ENCODE assay signal across 25 cellular contexts in genomic region chr10:130454543-130455000, GRCh38.
"Had no signal": no experiment of that assay in that cellular context is flagged by ENCODE, and none has a peak within 500 bp of the region (broad histone marks: within the 10 kb centered on the region; RNA-seq: fewer than 3 reads in every experiment).

No MANE protein-coding gene starts in this region.

- H3K36me3 Mint-ChIP-seq: mesothelial cell of epicardium; naive B cell; natural killer cell; neural progenitor cell; stimulated activated naive B cell treated with anti-CD40 and anti-IgM and Interleukin-4, amounts not matched to agents 10 μg/mL and 1 μg/mL and 100 μg/mL, for 72 hours had no signal

- H3K4me3 Mint-ChIP-seq: mesothelial cell of epicardium; natural killer cell; nephron progenitor cell; neural progenitor cell; stimulated activated naive B cell treated with anti-CD40 and anti-IgM and Interleukin-4, amounts not matched to agents 10 μg/mL and 1 μg/mL and 100 μg/mL, for 72 hours had no signal

- H3K27ac ChIP-seq: lower lobe of right lung, neural progenitor cell, neutrophil, parathyroid adenoma, psoas muscle, right lobe of liver, stomach, thoracic aorta, tibial artery, uterus had no signal

- H3K4me3 ChIP-seq: lower lobe of right lung, neural progenitor cell, psoas muscle, right lobe of liver, smooth muscle cell, stomach, thoracic aorta, tibial artery, uterus had no signal

- H3K4me1 Mint-ChIP-seq: mesothelial cell of epicardium; naive B cell; natural killer cell; neural progenitor cell; stimulated activated naive B cell treated with anti-CD40 and anti-IgM and Interleukin-4, amounts not matched to agents 10 μg/mL and 1 μg/mL and 100 μg/mL, for 72 hours had no signal

- DNase-seq: head of caudate nucleus; islet precursor cell; lower lobe of right lung; mammary epithelial cell; mesenchymal stem cell; naive B cell; natural killer cell; nephron progenitor cell; occipital lobe; psoas muscle; stimulated activated CD4-positive, alpha-beta T cell treated with anti-CD3 and anti-CD28 coated beads, Interleukin-2, amount 100 ng/mL, for 24 hours; stimulated activated CD4-positive, alpha-beta T cell treated with anti-CD3 and anti-CD28 coated beads, Interleukin-4, amount 100 ng/mL, for 1 hour; stimulated activated naive B cell treated with anti-CD40 and anti-IgM and Interleukin-4, amounts not matched to agents 10 μg/mL and 1 μg/mL and 100 μg/mL, for 72 hours; stimulated activated naive CD8-positive, alpha-beta T cell treated with anti-CD3 and anti-CD28 coated beads, Interleukin-15, Interleukin-2, amounts not matched to agents 100 U/mL and 50 U/mL, for 24 hours; stomach; tibial artery; trophoblast cell; uterus had no signal

- H3K9me3 Mint-ChIP-seq: mesothelial cell of epicardium, natural killer cell, nephron progenitor cell had no signal

- ATAC-seq: natural killer cell; psoas muscle; right lobe of liver; stimulated activated naive B cell treated with anti-CD40 and anti-IgM and Interleukin-4, amounts not matched to agents 10 μg/mL and 1 μg/mL and 100 μg/mL, for 72 hours; stimulated activated naive CD8-positive, alpha-beta T cell treated with anti-CD3 and anti-CD28 coated beads, Interleukin-15, Interleukin-2, amounts not matched to agents 100 U/mL and 50 U/mL, for 24 hours had no signal

- H3K27ac Mint-ChIP-seq: mesothelial cell of epicardium; natural killer cell; nephron progenitor cell; neural progenitor cell; stimulated activated naive B cell treated with anti-CD40 and anti-IgM and Interleukin-4, amounts not matched to agents 10 μg/mL and 1 μg/mL and 100 μg/mL, for 72 hours had no signal
